Comparison of ENCODE assay signal across 1 cellular context in genomic region chr2:172084734-172085459, GRCh38.
TF ChIP-seq lines count a peak whose summit lies in the region.

No MANE protein-coding gene starts in this region.

TF ChIP-seq in HepG2, 621 proteins besides CTCF, POLR2A, EP300 and RAD21 (continued from another document and continues in another):
- peak; percentile 78; the same call in 1 of the 2 replicates for TF ChIP-seq ZNF280B (CRISPR knock-in tag; IDR thresholded peaks at IDR 0.05; ENCODE audit: borderline replicate concordance)
- no peak for TF ChIP-seq FOXO1 (CRISPR knock-in tag; IDR thresholded peaks at IDR 0.05)
- TF ChIP-seq ZMAT3 (CRISPR knock-in tag; conservative IDR thresholded peaks at IDR 0.05) = no peak
- peak; percentile 77 for TF ChIP-seq ZNF543 (CRISPR knock-in tag; IDR thresholded peaks at IDR 0.05)
- TF ChIP-seq ZNF569 (CRISPR knock-in tag; IDR thresholded peaks at IDR 0.05; ENCODE audit: borderline replicate concordance) = no peak
- TF ChIP-seq KLF6 (CRISPR knock-in tag; IDR thresholded peaks at IDR 0.05) = peak; percentile 58; the same call in 1 of the 2 replicates
- no peak for TF ChIP-seq HMG20B (CRISPR knock-in tag; conservative IDR thresholded peaks at IDR 0.05)
- no peak; the same call in 1 of the 2 replicates for TF ChIP-seq ZNF816 (CRISPR knock-in tag; IDR thresholded peaks at IDR 0.05; ENCODE audit: borderline replicate concordance)
- no peak for TF ChIP-seq ZNF7 (CRISPR knock-in tag; IDR thresholded peaks at IDR 0.05)
- TF ChIP-seq RXRB (CRISPR knock-in tag; IDR thresholded peaks at IDR 0.05; ENCODE audit: borderline replicate concordance) = no peak
- TF ChIP-seq MYNN (CRISPR knock-in tag; IDR thresholded peaks at IDR 0.05; ENCODE audit: low read depth) = no peak; the same call in 1 of the 2 replicates
- TF ChIP-seq HHEX (CRISPR knock-in tag; IDR thresholded peaks at IDR 0.05) = no peak
- TF ChIP-seq HIC2 (CRISPR knock-in tag; IDR thresholded peaks at IDR 0.05; ENCODE audit: low read depth) = no peak
- no peak; the same call in 1 of the 2 replicates for TF ChIP-seq ZBTB20 (CRISPR knock-in tag; IDR thresholded peaks at IDR 0.05; ENCODE audit: borderline replicate concordance, low read depth)
- no peak for TF ChIP-seq ZNF580 (CRISPR knock-in tag; IDR thresholded peaks at IDR 0.05; ENCODE audit: borderline replicate concordance, low read depth)
- TF ChIP-seq ZNF570 (CRISPR knock-in tag; IDR thresholded peaks at IDR 0.05; ENCODE audit: borderline replicate concordance) = no peak
- no peak for TF ChIP-seq TOE1 (CRISPR knock-in tag; IDR thresholded peaks at IDR 0.05)
- no peak for TF ChIP-seq ARID3A (IDR thresholded peaks at IDR 0.05; ENCODE audit: low read depth, low read length)
- 0 out of 2 replicates have a peak, but pooled peaks have one; percentile 73 for TF ChIP-seq ZBTB7B (CRISPR knock-in tag; IDR thresholded peaks at IDR 0.05)
- TF ChIP-seq ARID4A (CRISPR knock-in tag; IDR thresholded peaks at IDR 0.05; ENCODE audit: borderline replicate concordance) = no peak; the same call in 1 of the 2 replicates
- no peak for TF ChIP-seq ZNF552 (CRISPR knock-in tag; IDR thresholded peaks at IDR 0.05; ENCODE audit: borderline replicate concordance)
- no peak for TF ChIP-seq PCBP2 (optimal IDR thresholded peaks at IDR 0.05; ENCODE audit: low read depth, low read length, poor library complexity, severe bottlenecking)
- no peak for TF ChIP-seq JDP2 (CRISPR knock-in tag; IDR thresholded peaks at IDR 0.05; ENCODE audit: borderline replicate concordance)
- TF ChIP-seq ZNF556 (CRISPR knock-in tag; IDR thresholded peaks at IDR 0.05; ENCODE audit: borderline replicate concordance) = peak; percentile 77; the same call in 1 of the 2 replicates
- no peak for TF ChIP-seq BRF2 (CRISPR knock-in tag; IDR thresholded peaks at IDR 0.05)
- no peak for TF ChIP-seq CHD2 (IDR thresholded peaks at IDR 0.05; ENCODE audit: low read depth, low read length)
- TF ChIP-seq STAT6 (CRISPR knock-in tag; IDR thresholded peaks at IDR 0.05; ENCODE audit: borderline replicate concordance) = 0 out of 2 replicates have a peak, but pooled peaks have one; percentile 33
- TF ChIP-seq DNMT3B (CRISPR knock-in tag; conservative IDR thresholded peaks at IDR 0.05) = no peak
- TF ChIP-seq RFXANK (CRISPR knock-in tag; IDR thresholded peaks at IDR 0.05) = no peak
- TF ChIP-seq NCOR1 (IDR thresholded peaks at IDR 0.05; ENCODE audit: borderline replicate concordance, low read length) = no peak
- no peak for TF ChIP-seq TBP (CRISPR knock-in tag; IDR thresholded peaks at IDR 0.05)
- no peak for TF ChIP-seq HMGA1 (CRISPR knock-in tag; conservative IDR thresholded peaks at IDR 0.05)
- peak; percentile 50; the same call in 1 of the 2 replicates for TF ChIP-seq KIAA2018 (CRISPR knock-in tag; IDR thresholded peaks at IDR 0.05; ENCODE audit: borderline replicate concordance)
